1 cellular context compared by ENCODE assay signal in genomic region chr4:24476209-24476781, GRCh38.
TF ChIP-seq lines count a peak whose summit lies in the region.

No MANE protein-coding gene starts in this region.

TF ChIP-seq in HepG2, 621 proteins besides CTCF, POLR2A, EP300 and RAD21 (continued from another document):
- TF ChIP-seq HMGXB3 (CRISPR knock-in tag; IDR thresholded peaks at IDR 0.05; ENCODE audit: borderline replicate concordance) (no peak), TOPORS (CRISPR knock-in tag; IDR thresholded peaks at IDR 0.05) (no peak), ZNF335 (CRISPR knock-in tag; IDR thresholded peaks at IDR 0.05) (no peak), PLRG1 (conservative IDR thresholded peaks at IDR 0.05) (no peak), MEIS2 (CRISPR knock-in tag; IDR thresholded peaks at IDR 0.05) (no peak), ZNF160 (CRISPR knock-in tag; IDR thresholded peaks at IDR 0.05) (no peak), ATF6 (CRISPR knock-in tag; conservative IDR thresholded peaks at IDR 0.05) (no peak), MTF1 (CRISPR knock-in tag; IDR thresholded peaks at IDR 0.05) (no peak), TARDBP (CRISPR knock-in tag; IDR thresholded peaks at IDR 0.05) (no peak), ZNF724P (CRISPR knock-in tag; IDR thresholded peaks at IDR 0.05; ENCODE audit: borderline replicate concordance) (no peak)
